ENCODE assay signal across 7 cellular contexts in the genomic region with DNA sequence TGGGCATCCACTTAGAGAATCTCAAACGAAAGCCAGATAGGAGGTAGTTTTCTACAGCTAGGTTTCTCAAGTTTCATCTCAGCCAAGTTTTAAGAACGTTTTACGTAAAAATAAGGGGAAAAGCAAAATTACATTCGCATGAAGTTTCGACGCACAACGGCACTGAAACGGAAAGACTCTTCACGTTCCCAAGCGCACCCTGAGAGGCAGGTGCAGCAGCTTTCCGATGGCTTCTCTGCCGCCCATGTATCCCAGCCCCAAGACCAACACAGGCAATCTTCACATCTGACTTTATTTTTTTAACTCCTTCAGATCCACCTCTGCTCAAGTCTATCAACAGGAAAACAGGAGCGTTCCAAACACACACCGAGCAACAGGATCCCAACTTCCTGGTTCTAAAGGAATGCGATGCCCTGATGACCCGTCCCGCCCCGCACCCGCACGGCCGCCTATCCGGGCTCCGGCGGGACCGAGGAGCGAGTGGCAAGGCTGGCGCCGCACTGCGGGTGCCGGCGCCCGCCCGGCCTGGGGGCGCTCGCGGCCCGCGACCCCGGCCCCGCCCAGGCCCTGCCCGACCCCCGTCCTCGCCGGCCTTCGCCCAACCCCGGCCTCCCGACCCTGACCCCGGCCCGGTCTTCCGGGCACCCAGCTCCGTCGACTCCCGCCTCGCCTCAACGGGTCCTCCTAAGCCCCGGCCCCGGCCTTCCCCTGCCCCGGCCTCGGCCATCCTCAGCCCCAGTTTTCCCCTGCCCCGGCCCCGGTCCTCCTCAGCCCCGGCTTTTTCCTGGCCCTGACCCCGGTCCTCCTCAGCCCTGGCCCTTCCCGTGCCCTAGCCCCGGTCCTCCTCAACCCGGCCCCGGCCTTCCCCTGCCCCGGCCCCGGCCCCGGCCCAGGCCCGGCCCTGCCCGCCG. TPM values are rescaled to one million over a fixed set of nuclear protein-coding genes. Genes with fewer than 3 reads are reported as not detected.
DNase-seq lines count a peak whose midpoint lies in the region; ATAC-seq and TF ChIP-seq lines count a peak whose summit lies in the region.

No MANE protein-coding gene starts in this region.

- H3K36me3 ChIP-seq in HUES6 (ENCODE audit: control insufficient read depth, insufficient read depth, low read length) (peaks cover 6% of the 10 kb centered on the region), ectodermal cell (ENCODE audit: control insufficient read depth, insufficient read depth, low read length) (no peaks in the 10 kb centered on the region), thoracic aorta (no peaks in the 10 kb centered on the region)

- peak overlapping the region; percentile 91 for H3K9ac ChIP-seq in HUES6 (ENCODE audit: low read length)

- TF ChIP-seq CTCF in GM12873 (IDR thresholded peaks at IDR 0.05; ENCODE audit: insufficient read depth, low read depth, low read length, missing control alignments) = peak; percentile 7
- no peak for TF ChIP-seq CTCF in thoracic aorta (IDR thresholded peaks at IDR 0.05)

- peak; percentile 5 for ATAC-seq in thoracic aorta (ENCODE audit: insufficient number of reproducible peaks, low FRiP score, low read depth)
- no peak for ATAC-seq in GM18519 (IDR thresholded peaks at IDR 0.05; ENCODE audit: low FRiP score, unreplicated experiment)

- DNase-seq in UCSD-AML1 (lab: John Stamatoyannopoulos, UW; ENCODE audit: unreplicated experiment) = peak; percentile 47
- peak; percentile 49 to 59 for DNase-seq in lung microvascular endothelial cell (ENCODE audit: low read depth in 2 of 2)
- no peak for DNase-seq in thoracic aorta (ENCODE audit: low spot score)

- 0 to 1% methylated on average over 73 of the region's 73 CpGs for WGBS in ectodermal cell, 2 experiments

- H3K4me3 ChIP-seq in HUES6 (ENCODE audit: low read depth, low read length) (peak overlapping the region; percentile 85), ectodermal cell (ENCODE audit: insufficient read depth, low read depth, low read length) (peak overlapping the region; percentile 75), thoracic aorta (peak overlapping the region; percentile 88)

- peaks cover 33% of the 10 kb centered on the region for H3K4me1 ChIP-seq in HUES6 (ENCODE audit: control insufficient read depth, insufficient read depth, low read length)
- H3K4me1 ChIP-seq in ectodermal cell (ENCODE audit: control insufficient read depth, insufficient read depth, low read length) = peaks cover 9% of the 10 kb centered on the region
- H3K4me1 ChIP-seq in thoracic aorta (ENCODE audit: control insufficient read depth in 1 of 2, low read depth in 2 of 2) = peaks cover 25 to 39% of the 10 kb centered on the region in 2 donors

- H3K9me3 ChIP-seq in HUES6 (ENCODE audit: control insufficient read depth, insufficient read depth, low read depth, low read length) (no peaks in the 10 kb centered on the region), ectodermal cell (ENCODE audit: control insufficient read depth, low read length) (no peaks in the 10 kb centered on the region), thoracic aorta (no peaks in the 10 kb centered on the region)

- peak overlapping the region; percentile 74; the same call in 1 of the 2 replicates for H3K27ac ChIP-seq in HUES6 (ENCODE audit: low read depth, low read length)
- H3K27ac ChIP-seq in ectodermal cell (ENCODE audit: insufficient read depth, low read depth, low read length, poor library complexity, severe bottlenecking) = peak overlapping the region; percentile 69
- H3K27ac ChIP-seq in thoracic aorta = peak overlapping the region; percentile 85

- H3K27me3 ChIP-seq in HUES6 (ENCODE audit: control insufficient read depth, insufficient read depth, low read length) = no peaks in the 10 kb centered on the region
- H3K27me3 ChIP-seq in ectodermal cell (ENCODE audit: control insufficient read depth, insufficient read depth, low read length, poor library complexity, severe bottlenecking) = no peaks in the 10 kb centered on the region
- H3K27me3 ChIP-seq in thoracic aorta (replicated peaks; ENCODE audit: insufficient read depth) = no peaks in the 10 kb centered on the region

RNA-seq across cellular contexts. Expression of gene LARP4B, which starts 0.8 kb away (rescaled TPM):
- 45.8 TPM for polyA plus RNA-seq in ectodermal cell (2013, experiment 1 of 4)
- polyA plus RNA-seq in ectodermal cell (2013, experiment 2 of 4) = 41.2 TPM
- 27.3 TPM for polyA plus RNA-seq in ectodermal cell (2013, experiment 3 of 4)
- 29.7 TPM for polyA plus RNA-seq in ectodermal cell (2013, experiment 4 of 4)
- total RNA-seq in lung microvascular endothelial cell (17.4 and 23.2 TPM in 2 replicates), thoracic aorta (10 to 100 TPM; 42.2 to 70.6 TPM)

RNA-seq across cellular contexts. Expression of gene GTPBP4, which starts 57.6 kb away (rescaled TPM):
- polyA plus RNA-seq in ectodermal cell (2013, experiment 1 of 4) = 66.5 TPM
- 57.6 TPM for polyA plus RNA-seq in ectodermal cell (2013, experiment 2 of 4)
- 46.3 TPM for polyA plus RNA-seq in ectodermal cell (2013, experiment 3 of 4)
- polyA plus RNA-seq in ectodermal cell (2013, experiment 4 of 4) = 48.3 TPM
- 16.3 and 23.4 TPM in 2 replicates for total RNA-seq in lung microvascular endothelial cell
- total RNA-seq in thoracic aorta = 100 to 1,000 TPM in 1 of 2 donors, 10 to 100 TPM in 1; 31.7 to 105 TPM
